ENCODE assay signal across 21 cellular contexts in the genomic region with DNA sequence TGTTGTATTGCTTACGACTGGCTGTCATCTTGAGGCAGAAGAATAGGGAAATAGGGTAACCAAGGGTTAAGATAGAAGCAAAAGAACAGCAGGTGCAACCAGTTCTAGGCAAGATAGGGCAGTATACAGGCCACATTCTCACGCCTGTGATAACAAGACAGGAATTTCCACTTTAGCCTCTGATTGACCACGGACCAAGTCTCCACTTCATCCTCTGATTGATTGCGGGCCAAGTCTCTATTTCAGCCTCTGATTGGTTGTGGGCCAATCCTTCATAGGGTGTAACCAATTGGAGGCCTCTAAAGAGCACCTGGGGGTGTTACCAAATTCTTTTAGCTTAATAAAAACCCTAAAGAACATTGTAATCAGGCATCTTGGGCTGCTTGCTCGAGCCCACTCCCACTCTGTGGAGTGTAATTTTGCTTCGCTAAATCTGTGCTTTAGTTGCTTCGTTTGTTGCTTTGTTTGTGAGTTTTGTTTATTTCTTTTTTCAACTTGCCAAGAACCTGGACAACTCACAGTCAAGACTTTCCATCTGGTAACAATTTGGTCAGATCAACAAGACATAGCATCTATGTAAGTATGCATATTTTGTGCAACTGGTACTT. TPM values are rescaled to one million over a fixed set of nuclear protein-coding genes. Genes with fewer than 3 reads are reported as not detected.
DNase-seq lines count a peak whose midpoint lies in the region; ATAC-seq and TF ChIP-seq lines count a peak whose summit lies in the region.
"Had no signal": no experiment of that assay in that cellular context is flagged by ENCODE, and none has a peak within 500 bp of the region (broad histone marks: within the 10 kb centered on the region; RNA-seq: fewer than 3 reads in every experiment).

No MANE protein-coding gene starts in this region.

- dilution Hi-C loops in mammary epithelial cell (cut with HindIII; ENCODE audit: low sequenced_read_pairs) = no loop called here

- no peak for TF ChIP-seq CTCF in mammary epithelial cell (conservative IDR thresholded peaks at IDR 0.05 in 1 of 2, IDR thresholded peaks at IDR 0.05 in 1 of 2; ENCODE audit: extremely low read depth in 1 of 2, insufficient read depth in 1 of 2, low read depth in 1 of 2, low read length in 2 of 2)
- no peak for TF ChIP-seq CTCF in breast epithelium (IDR thresholded peaks at IDR 0.05)
- no peak for TF ChIP-seq CTCF in left lung (IDR thresholded peaks at IDR 0.05)
- TF ChIP-seq CTCF in OCI-LY7 (conservative IDR thresholded peaks at IDR 0.05; ENCODE audit: low read length) = no peak

- H3K4me2 ChIP-seq in mammary epithelial cell (ENCODE audit: insufficient read depth, low read depth, low read length) (no peak overlapping the region), OCI-LY7 (ENCODE audit: low read length) (no peak overlapping the region)
- H3K4me2 ChIP-seq: A549 had no signal

- no peaks in the 10 kb centered on the region for H3K36me3 Mint-ChIP-seq in activated T-cell treated with anti-CD3 and anti-CD28 coated beads, Interleukin-2, amount 50 U/mL, for 72 hours (ENCODE audit: insufficient read depth in 2 of 2)
- H3K36me3 Mint-ChIP-seq: CD4-positive, CD25-positive, alpha-beta regulatory T cell; naive thymus-derived CD8-positive, alpha-beta T cell had no signal

- BruUV-seq in mammary epithelial cell (replicated peaks; lab: Mats Ljungman, UMichigan) (no TSS peak), OCI-LY7 (replicated peaks; lab: Mats Ljungman, UMichigan) (no TSS peak)

- H3K36me3 ChIP-seq in mammary epithelial cell (ENCODE audit: insufficient read depth, low read length) (no peaks in the 10 kb centered on the region), breast epithelium (no peaks in the 10 kb centered on the region), adipocyte (ENCODE audit: control insufficient read depth, insufficient read depth, low read length, severe bottlenecking) (no peaks in the 10 kb centered on the region), left lung (no peaks in the 10 kb centered on the region), OCI-LY7 (ENCODE audit: insufficient read depth, low read length) (no peaks in the 10 kb centered on the region)
- H3K36me3 ChIP-seq: esophagus muscularis mucosa, thoracic aorta had no signal

- H3K9me2 ChIP-seq in OCI-LY7 (ENCODE audit: insufficient read depth, low read length) = no peaks in the 10 kb centered on the region

- intact Hi-C loops in mammary epithelial cell (cut with micrococcal nuclease) (no loop called here), breast epithelium (cut with DNase I; ENCODE audit: low total_unique reads) (no loop called here), left lung (cut with DNase I) (no loop called here), OCI-LY7 (cut with micrococcal nuclease; ENCODE audit: unreplicated experiment) (no loop called here)

- no peaks in the 10 kb centered on the region for H4K20me1 ChIP-seq in mammary epithelial cell (ENCODE audit: insufficient read depth, low read length)
- no peaks in the 10 kb centered on the region for H4K20me1 ChIP-seq in OCI-LY7 (ENCODE audit: insufficient read depth, low read length)

- H3K27me3 Mint-ChIP-seq in activated T-cell treated with anti-CD3 and anti-CD28 coated beads, Interleukin-2, amount 50 U/mL, for 72 hours (ENCODE audit: low read depth) = peaks cover 5% of the 10 kb centered on the region

- WGBS in mammary epithelial cell (ENCODE audit: low coverage, missing lambda C conversion rate) = 68% methylated on average over 7 of the region's 7 CpGs

- no peaks in the 10 kb centered on the region for H3K9me3 Mint-ChIP-seq in activated T-cell treated with anti-CD3 and anti-CD28 coated beads, Interleukin-2, amount 50 U/mL, for 72 hours

- POLR2A ChIA-PET in OCI-LY7 (lab: Charles Lee) = interaction anchor here (0.7 to 1.8 kb wide), 7 partner anchors 8 to 62 kb away, joined by 3 to 7 read pairs (median 4); no protein-coding TSS in a partner anchor

- no peaks in the 10 kb centered on the region for H3K4me1 Mint-ChIP-seq in activated T-cell treated with anti-CD3 and anti-CD28 coated beads, Interleukin-2, amount 50 U/mL, for 72 hours (ENCODE audit: low read depth)
- H3K4me1 Mint-ChIP-seq: CD4-positive, CD25-positive, alpha-beta regulatory T cell had no signal

- no peaks in the 10 kb centered on the region for H3K4me1 ChIP-seq in mammary epithelial cell (ENCODE audit: insufficient read depth, low read length)
- no peaks in the 10 kb centered on the region for H3K4me1 ChIP-seq in breast epithelium
- no peaks in the 10 kb centered on the region for H3K4me1 ChIP-seq in adipocyte (ENCODE audit: control insufficient read depth, insufficient read depth, low read length)
- H3K4me1 ChIP-seq in left lung = no peaks in the 10 kb centered on the region
- H3K4me1 ChIP-seq in OCI-LY7 (ENCODE audit: insufficient read depth, low read length, poor library complexity, severe bottlenecking) = peaks cover 9% of the 10 kb centered on the region
- H3K4me1 ChIP-seq: A549, esophagus muscularis mucosa had no signal

- H3K4me3 Mint-ChIP-seq in activated T-cell treated with anti-CD3 and anti-CD28 coated beads, Interleukin-2, amount 50 U/mL, for 72 hours = no peak overlapping the region
- H3K4me3 Mint-ChIP-seq: CD4-positive, CD25-positive, alpha-beta regulatory T cell; naive thymus-derived CD8-positive, alpha-beta T cell had no signal

- CTCF ChIA-PET in mammary epithelial cell (lab: Charles Lee; ENCODE audit: low non-redundant PET) (no interaction called here), OCI-LY7 (lab: Charles Lee; ENCODE audit: unreplicated experiment) (interaction anchor here (1.2 to 1.3 kb wide), 2 partner anchors 8 kb away, joined by 3 read pairs; a partner anchor contains a TSS)

- H3K79me2 ChIP-seq in mammary epithelial cell (ENCODE audit: insufficient read depth, low read length) (no peaks in the 10 kb centered on the region), OCI-LY7 (ENCODE audit: insufficient read depth, low read depth, low read length) (no peaks in the 10 kb centered on the region)

- H3K9me3 ChIP-seq in mammary epithelial cell (replicated peaks; ENCODE audit: insufficient read depth, low read length) (no peaks in the 10 kb centered on the region), breast epithelium (no peaks in the 10 kb centered on the region), adipocyte (ENCODE audit: control insufficient read depth, low read length) (no peaks in the 10 kb centered on the region), left lung (no peaks in the 10 kb centered on the region), OCI-LY7 (ENCODE audit: low read length) (no peaks in the 10 kb centered on the region)
- H3K9me3 ChIP-seq: A549, esophagus muscularis mucosa, thoracic aorta had no signal

- H3K27me3 ChIP-seq in mammary epithelial cell (ENCODE audit: insufficient read depth, low read length) = no peaks in the 10 kb centered on the region
- no peaks in the 10 kb centered on the region for H3K27me3 ChIP-seq in breast epithelium
- H3K27me3 ChIP-seq in adipocyte (replicated peaks; ENCODE audit: control insufficient read depth, insufficient read depth, low read length) = no peaks in the 10 kb centered on the region
- H3K27me3 ChIP-seq in left lung = no peaks in the 10 kb centered on the region
- H3K27me3 ChIP-seq: esophagus muscularis mucosa had no signal

- no peak for TF ChIP-seq POLR2A in breast epithelium (IDR thresholded peaks at IDR 0.05)

- H3K4me3 ChIP-seq in mammary epithelial cell (replicated peaks in 1 of 3; ENCODE audit: insufficient read depth in 1 of 3, low read depth in 2 of 3, low read length in 3 of 3) = no peak overlapping the region
- H3K4me3 ChIP-seq in breast epithelium = no peak overlapping the region
- H3K4me3 ChIP-seq in adipocyte (ENCODE audit: low read length) = no peak overlapping the region
- H3K4me3 ChIP-seq in left lung = no peak overlapping the region
- no peak overlapping the region for H3K4me3 ChIP-seq in OCI-LY7 (ENCODE audit: low read depth, low read length, poor library complexity, severe bottlenecking)
- H3K4me3 ChIP-seq: A549, esophagus muscularis mucosa, thoracic aorta had no signal

- ATAC-seq in left lung = peak; percentile 82
- no peak for ATAC-seq in activated T-cell treated with anti-CD3 and anti-CD28 coated beads, Interleukin-2, amount 50 U/mL, for 72 hours (replicated peaks in 1 of 2)
- no peak for ATAC-seq in HG02840 (IDR thresholded peaks at IDR 0.05; ENCODE audit: low FRiP score, unreplicated experiment)
- ATAC-seq: A549; naive thymus-derived CD8-positive, alpha-beta T cell had no signal

- H3K27ac Mint-ChIP-seq in activated T-cell treated with anti-CD3 and anti-CD28 coated beads, Interleukin-2, amount 50 U/mL, for 72 hours = no peak overlapping the region
- H3K27ac Mint-ChIP-seq: CD4-positive, CD25-positive, alpha-beta regulatory T cell; naive thymus-derived CD8-positive, alpha-beta T cell had no signal

- DNase-seq in mammary epithelial cell (peak; percentile 5), breast epithelium (ENCODE audit: low spot score in 2 of 2) (no peak), adipocyte (ENCODE audit: low read depth) (peak; percentile 42), left lung (no peak), ureter (ENCODE audit: low spot score) (peak; percentile 70), OCI-LY7 (ENCODE audit: low spot score) (no peak)
- DNase-seq in activated T-cell treated with anti-CD3 and anti-CD28 coated beads, Interleukin-2, amount 50 U/mL, for 72 hours = no peak
- DNase-seq: CD4-positive, CD25-positive, alpha-beta regulatory T cell; central memory CD4-positive, alpha-beta T cell; effector CD4-positive, alpha-beta T cell; Karpas-422; naive thymus-derived CD8-positive, alpha-beta T cell; NCI-H1092; NCI-H2081; NCI-H510A treated with DMSO at 0.1 percent for 48 hours; SHP77 treated with DMSO at 0.1 percent for 48 hours had no signal

- no peak overlapping the region for H3K9ac ChIP-seq in mammary epithelial cell (ENCODE audit: insufficient read depth, low read length)
- no peak overlapping the region for H3K9ac ChIP-seq in adipocyte (ENCODE audit: low read length)

- in situ Hi-C loops in mammary epithelial cell (cut with MboI; ENCODE audit: low sequenced_read_pairs in 2 of 2) = no loop called here

- H3K27ac ChIP-seq in mammary epithelial cell (ENCODE audit: insufficient read depth, low read depth, low read length) (no peak overlapping the region), breast epithelium (no peak overlapping the region), left lung (no peak overlapping the region), OCI-LY7 (ENCODE audit: low read depth, low read length, poor library complexity, severe bottlenecking) (no peak overlapping the region)
- H3K27ac ChIP-seq: A549, esophagus muscularis mucosa, thoracic aorta had no signal

- H2AFZ ChIP-seq in mammary epithelial cell (ENCODE audit: low read depth, low read length) (no peak overlapping the region), OCI-LY7 (ENCODE audit: low read length) (no peak overlapping the region)

RNA-seq across cellular contexts. Expression of a gene that starts 8.7 kb away (rescaled TPM):
- total RNA-seq in mammary epithelial cell = 10 to 100 TPM; 23.5 to 42.8 TPM
- 12.8 TPM for polyA plus RNA-seq in mammary epithelial cell
- polyA minus RNA-seq in mammary epithelial cell = 27.8 TPM
- total RNA-seq in breast epithelium = 100 to 1,000 TPM in 2 of 3 donors, 10 to 100 TPM in 1; 28.3 to 195 (median 152) TPM
- total RNA-seq in left lung = 10 to 100 TPM; 29.0 to 34.0 TPM
- 64.3 TPM for total RNA-seq in ureter
- not detected for total RNA-seq in activated T-cell treated with anti-CD3 and anti-CD28 coated beads, Interleukin-2, amount 50 U/mL, for 72 hours
- total RNA-seq in OCI-LY7 (2014; rRNA removed; shearing (Covaris generic)) = 1.0 and 1.6 TPM in 2 replicates
- total RNA-seq in OCI-LY7 (2022) = 10.4 and 13.0 TPM in 2 replicates
- total RNA-seq: T-helper 2 cell treated with Interferon-gamma antibody and Interleukin-4, amounts not matched to agents 100 ng/mL and 5 ng/mL, for 36 hours had no signal

Comparison
In these comparisons a context has a peak if more than half of its experiments do, and no peak if none do; other contexts are left out.
1. DNase-seq: peak in mammary epithelial cell (single experiment), adipocyte (single experiment) and ureter (single experiment); none in breast epithelium (0 of 2), left lung (0 of 2), activated T-cell treated with anti-CD3 and anti-CD28 coated beads, Interleukin-2, amount 50 U/mL, for 72 hours (0 of 2) and OCI-LY7 (single experiment).